Comparison of ENCODE assay signal across 11 cellular contexts in the genomic region with DNA sequence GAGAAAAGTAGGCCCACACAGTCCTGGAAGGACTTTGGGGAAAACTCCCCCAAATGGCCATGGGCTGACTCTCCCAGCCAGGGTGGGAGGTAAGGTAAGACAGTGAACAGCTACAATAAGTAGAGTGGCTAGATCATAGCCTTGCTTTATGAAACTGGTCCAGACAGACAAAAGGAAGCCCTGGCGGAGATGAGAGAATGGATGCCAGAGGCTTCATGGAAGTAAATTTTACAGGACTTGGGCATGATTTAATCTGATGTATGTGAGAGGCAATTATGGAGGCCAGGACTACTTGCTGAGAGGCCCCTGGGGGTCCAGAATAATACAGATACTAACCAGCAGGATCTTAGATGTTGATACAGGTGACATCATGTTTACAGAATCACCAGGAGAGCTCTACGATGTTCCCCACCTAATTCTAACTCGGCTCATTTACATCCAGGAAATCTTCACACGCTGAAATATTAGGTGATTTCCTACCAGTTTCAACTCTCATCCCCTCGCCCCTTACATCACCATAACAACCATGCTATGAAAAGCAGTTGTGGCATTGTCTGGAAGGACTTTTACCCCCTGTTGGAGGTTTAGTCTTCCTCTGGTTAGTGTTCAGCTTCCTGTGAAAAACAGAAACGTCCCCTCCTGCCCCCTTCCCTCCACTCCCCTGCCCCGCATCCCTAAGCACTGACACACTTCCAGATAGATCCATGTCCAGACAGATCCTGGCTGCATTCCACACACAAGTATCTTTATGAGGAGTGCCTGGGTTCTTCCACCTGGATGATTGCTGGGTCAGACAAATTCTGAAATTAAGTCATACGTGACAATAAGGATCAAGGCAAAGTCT. TPM values are rescaled to one million over a fixed set of nuclear protein-coding genes. Genes with fewer than 3 reads are reported as not detected.
DNase-seq lines count a peak whose midpoint lies in the region; ATAC-seq lines count a peak whose summit lies in the region.
"Had no signal": no experiment of that assay in that cellular context is flagged by ENCODE, and none has a peak within 500 bp of the region (broad histone marks: within the 10 kb centered on the region; RNA-seq: fewer than 3 reads in every experiment).

No MANE protein-coding gene starts in this region.

- no peak overlapping the region for H3K4me3 Mint-ChIP-seq in activated T-cell treated with anti-CD3 and anti-CD28 coated beads, Interleukin-2, amount 50 U/mL, for 4 hours
- H3K4me3 Mint-ChIP-seq in activated naive CD8-positive, alpha-beta T cell treated with anti-CD3 and anti-CD28 coated beads, Interleukin-2, amount 10 ng/mL, durations not matched to agents 7 days and 5 days: peak overlapping the region; percentile 35
- no peak overlapping the region for H3K4me3 Mint-ChIP-seq in T-helper 2 cell treated with Interferon-gamma antibody and Interleukin-4, amounts not matched to agents 5 μg/mL and 100 μg/mL, for 36 hours
- no peak overlapping the region for H3K4me3 Mint-ChIP-seq in activated CD4-positive, alpha-beta memory T cell treated with anti-CD3 and anti-CD28 coated beads, Interleukin-2, amount 10 ng/mL, durations not matched to agents 7 days and 5 days

- H3K4me1 Mint-ChIP-seq in activated T-cell treated with anti-CD3 and anti-CD28 coated beads, Interleukin-2, amount 50 U/mL, for 4 hours (ENCODE audit: low read depth): peaks cover 17% of the 10 kb centered on the region
- peaks cover 30% of the 10 kb centered on the region for H3K4me1 Mint-ChIP-seq in activated naive CD8-positive, alpha-beta T cell treated with anti-CD3 and anti-CD28 coated beads, Interleukin-2, amount 10 ng/mL, durations not matched to agents 7 days and 5 days
- H3K4me1 Mint-ChIP-seq in T-helper 2 cell treated with Interferon-gamma antibody and Interleukin-4, amounts not matched to agents 5 μg/mL and 100 μg/mL, for 36 hours (ENCODE audit: low read depth): peaks cover 15% of the 10 kb centered on the region
- H3K4me1 Mint-ChIP-seq in activated CD4-positive, alpha-beta memory T cell treated with anti-CD3 and anti-CD28 coated beads, Interleukin-2, amount 10 ng/mL, durations not matched to agents 7 days and 5 days: peaks cover 25% of the 10 kb centered on the region

- H3K27me3 Mint-ChIP-seq in activated T-cell treated with anti-CD3 and anti-CD28 coated beads, Interleukin-2, amount 50 U/mL, for 4 hours (ENCODE audit: low read depth): no peaks in the 10 kb centered on the region
- no peaks in the 10 kb centered on the region for H3K27me3 Mint-ChIP-seq in activated naive CD8-positive, alpha-beta T cell treated with anti-CD3 and anti-CD28 coated beads, Interleukin-2, amount 10 ng/mL, durations not matched to agents 7 days and 5 days
- no peaks in the 10 kb centered on the region for H3K27me3 Mint-ChIP-seq in T-helper 2 cell treated with Interferon-gamma antibody and Interleukin-4, amounts not matched to agents 5 μg/mL and 100 μg/mL, for 36 hours (ENCODE audit: low read depth)
- H3K27me3 Mint-ChIP-seq in activated CD4-positive, alpha-beta memory T cell treated with anti-CD3 and anti-CD28 coated beads, Interleukin-2, amount 10 ng/mL, durations not matched to agents 7 days and 5 days: peaks cover 1% of the 10 kb centered on the region

- CTCF ChIA-PET in activated CD4-positive, alpha-beta memory T cell treated with anti-CD3 and anti-CD28 coated beads, Interleukin-2, amount 10 ng/mL, durations not matched to agents 7 days and 5 days (lab: Charles Lee): interaction anchor here (0.6 to 3.1 kb wide), 4 partner anchors 9 to 779 kb away, joined by 3 to 13 read pairs (median 9); a partner anchor contains a TSS

- POLR2A ChIA-PET in activated naive CD8-positive, alpha-beta T cell treated with anti-CD3 and anti-CD28 coated beads, Interleukin-2, amount 10 ng/mL, durations not matched to agents 7 days and 5 days (lab: Charles Lee): no interaction called here
- POLR2A ChIA-PET in activated CD4-positive, alpha-beta memory T cell treated with anti-CD3 and anti-CD28 coated beads, Interleukin-2, amount 10 ng/mL, durations not matched to agents 7 days and 5 days (lab: Charles Lee): interaction anchor here (0.8 to 1.6 kb wide), 3 partner anchors 9 to 49 kb away, joined by 3 to 8 read pairs (median 3); a partner anchor contains a TSS

- peak; percentile 8 to 51 for ATAC-seq in activated T-cell treated with anti-CD3 and anti-CD28 coated beads, Interleukin-2, amount 50 U/mL, for 4 hours
- no peak for ATAC-seq in activated naive CD8-positive, alpha-beta T cell treated with anti-CD3 and anti-CD28 coated beads, Interleukin-2, amount 10 ng/mL, durations not matched to agents 7 days and 5 days (ENCODE audit: low read depth)
- peak; percentile 50 for ATAC-seq in stimulated activated naive CD8-positive, alpha-beta T cell treated with anti-CD3 and anti-CD28 coated beads, Interleukin-15, Interleukin-2, amounts not matched to agents 100 U/mL and 50 U/mL, for 24 hours

- H3K4me3 ChIP-seq in Jurkat, Clone E6-1 (ENCODE audit: low read length): no peak overlapping the region

- H3K9me3 Mint-ChIP-seq in activated T-cell treated with anti-CD3 and anti-CD28 coated beads, Interleukin-2, amount 50 U/mL, for 4 hours: no peaks in the 10 kb centered on the region
- H3K9me3 Mint-ChIP-seq in activated naive CD8-positive, alpha-beta T cell treated with anti-CD3 and anti-CD28 coated beads, Interleukin-2, amount 10 ng/mL, durations not matched to agents 7 days and 5 days: no peaks in the 10 kb centered on the region
- H3K9me3 Mint-ChIP-seq in T-helper 2 cell treated with Interferon-gamma antibody and Interleukin-4, amounts not matched to agents 5 μg/mL and 100 μg/mL, for 36 hours: no peaks in the 10 kb centered on the region
- no peaks in the 10 kb centered on the region for H3K9me3 Mint-ChIP-seq in activated CD4-positive, alpha-beta memory T cell treated with anti-CD3 and anti-CD28 coated beads, Interleukin-2, amount 10 ng/mL, durations not matched to agents 7 days and 5 days

- H3K27ac Mint-ChIP-seq in activated naive CD8-positive, alpha-beta T cell treated with anti-CD3 and anti-CD28 coated beads, Interleukin-2, amount 10 ng/mL, durations not matched to agents 7 days and 5 days: peak overlapping the region; percentile 3
- H3K27ac Mint-ChIP-seq in T-helper 2 cell treated with Interferon-gamma antibody and Interleukin-4, amounts not matched to agents 5 μg/mL and 100 μg/mL, for 36 hours: no peak overlapping the region
- H3K27ac Mint-ChIP-seq in activated CD4-positive, alpha-beta memory T cell treated with anti-CD3 and anti-CD28 coated beads, Interleukin-2, amount 10 ng/mL, durations not matched to agents 7 days and 5 days: no peak overlapping the region

- no peak for DNase-seq in activated T-cell treated with anti-CD3 and anti-CD28 coated beads, Interleukin-2, amount 50 U/mL, for 4 hours
- DNase-seq in activated T-cell treated with anti-CD3 and anti-CD28 coated beads for 4 hours (no peak), NAMALWA (ENCODE audit: low spot score) (no peak)
- DNase-seq in Jurkat, Clone E6-1 (ENCODE audit: low read depth, low spot score): peak; percentile 29
- DNase-seq in activated naive CD8-positive, alpha-beta T cell treated with anti-CD3 and anti-CD28 coated beads, Interleukin-2, amount 10 ng/mL, durations not matched to agents 7 days and 5 days: no peak
- no peak for DNase-seq in stimulated activated naive CD8-positive, alpha-beta T cell treated with anti-CD3 and anti-CD28 coated beads, Interleukin-15, Interleukin-2, amounts not matched to agents 100 U/mL and 50 U/mL, for 24 hours
- no peak for DNase-seq in T-helper 2 cell treated with Interferon-gamma antibody and Interleukin-4, amounts not matched to agents 5 μg/mL and 100 μg/mL, for 36 hours (ENCODE audit: low spot score)
- no peak for DNase-seq in activated CD4-positive, alpha-beta memory T cell treated with anti-CD3 and anti-CD28 coated beads, Interleukin-2, amount 10 ng/mL, durations not matched to agents 7 days and 5 days
- DNase-seq: amniotic stem cell, glutamatergic neuron, IMR-90 had no signal

- no peaks in the 10 kb centered on the region for H3K36me3 Mint-ChIP-seq in activated T-cell treated with anti-CD3 and anti-CD28 coated beads, Interleukin-2, amount 50 U/mL, for 4 hours (ENCODE audit: insufficient read depth)
- no peaks in the 10 kb centered on the region for H3K36me3 Mint-ChIP-seq in activated naive CD8-positive, alpha-beta T cell treated with anti-CD3 and anti-CD28 coated beads, Interleukin-2, amount 10 ng/mL, durations not matched to agents 7 days and 5 days
- no peaks in the 10 kb centered on the region for H3K36me3 Mint-ChIP-seq in T-helper 2 cell treated with Interferon-gamma antibody and Interleukin-4, amounts not matched to agents 5 μg/mL and 100 μg/mL, for 36 hours (ENCODE audit: low read depth)
- no peaks in the 10 kb centered on the region for H3K36me3 Mint-ChIP-seq in activated CD4-positive, alpha-beta memory T cell treated with anti-CD3 and anti-CD28 coated beads, Interleukin-2, amount 10 ng/mL, durations not matched to agents 7 days and 5 days (ENCODE audit: low read depth)

RNA-seq across cellular contexts. Expression of a gene that starts 39.5 kb away (rescaled TPM):
- 10 to 100 TPM; 13.6 to 15.1 (median 14.1) TPM for total RNA-seq in activated T-cell treated with anti-CD3 and anti-CD28 coated beads, Interleukin-2, amount 50 U/mL, for 4 hours
- polyA plus RNA-seq in Jurkat, Clone E6-1 (2012; ENCODE audit: insufficient read depth, insufficient read length): 3.3 TPM
- 1 to 10 TPM; 3.4 to 4.1 TPM for total RNA-seq in activated naive CD8-positive, alpha-beta T cell treated with anti-CD3 and anti-CD28 coated beads, Interleukin-2, amount 10 ng/mL, durations not matched to agents 7 days and 5 days
- 1 to 10 TPM; 3.2 to 3.4 TPM for total RNA-seq in activated CD4-positive, alpha-beta memory T cell treated with anti-CD3 and anti-CD28 coated beads, Interleukin-2, amount 10 ng/mL, durations not matched to agents 7 days and 5 days

RNA-seq across cellular contexts. Expression of a gene that starts 49.7 kb away (rescaled TPM):
- 100 to 1,000 TPM; 422 to 538 (median 503) TPM for total RNA-seq in activated T-cell treated with anti-CD3 and anti-CD28 coated beads, Interleukin-2, amount 50 U/mL, for 4 hours
- 277 TPM for polyA plus RNA-seq in Jurkat, Clone E6-1 (2012; ENCODE audit: insufficient read depth, insufficient read length)
- 100 to 1,000 TPM; 279 to 304 TPM for total RNA-seq in activated naive CD8-positive, alpha-beta T cell treated with anti-CD3 and anti-CD28 coated beads, Interleukin-2, amount 10 ng/mL, durations not matched to agents 7 days and 5 days
- total RNA-seq in activated CD4-positive, alpha-beta memory T cell treated with anti-CD3 and anti-CD28 coated beads, Interleukin-2, amount 10 ng/mL, durations not matched to agents 7 days and 5 days: 100 to 1,000 TPM; 375 to 378 TPM
